In genomic region chr9:32399110-32399815, GRCh38 we compare ENCODE assay signal across 31 cellular contexts. TPM values are rescaled to one million over a fixed set of nuclear protein-coding genes. Genes with fewer than 3 reads are reported as not detected.
A peak's percentile ranks its signal among the peaks of the same experiment; 100 is the strongest.
DNase-seq lines count a peak whose midpoint lies in the region; ATAC-seq and TF ChIP-seq lines count a peak whose summit lies in the region.
"Had no signal": no experiment of that assay in that cellular context is flagged by ENCODE, and none has a peak within 500 bp of the region (broad histone marks: within the 10 kb centered on the region; RNA-seq: fewer than 3 reads in every experiment).

No MANE protein-coding gene starts in this region.

- H3K4me1 ChIP-seq in ACC112 (ENCODE audit: control insufficient read depth, insufficient read depth, low read length, unreplicated experiment) (peaks cover 60% of the 10 kb centered on the region), HAP-1 (peaks cover 27% of the 10 kb centered on the region), BE2C (no peaks in the 10 kb centered on the region)

- in situ Hi-C loops in HAP-1 (cut with MboI; ENCODE audit: low sequenced_read_pairs) = no loop called here

- peaks cover 16% of the 10 kb centered on the region for H3K36me3 ChIP-seq in ACC112 (ENCODE audit: insufficient read depth, low read length)
- no peaks in the 10 kb centered on the region for H3K36me3 ChIP-seq in HAP-1 (replicated peaks)
- no peaks in the 10 kb centered on the region for H3K36me3 ChIP-seq in BE2C
- H3K36me3 ChIP-seq: ascending aorta, left lung, vagina had no signal

- H3K27me3 Mint-ChIP-seq in activated T-helper 17 cell treated with anti-CD3 and anti-CD28 coated beads, Interleukin-2, amount 50 U/mL, for 72 hours = no peaks in the 10 kb centered on the region
- no peaks in the 10 kb centered on the region for H3K27me3 Mint-ChIP-seq in stimulated activated naive CD8-positive, alpha-beta T cell treated with anti-CD3 and anti-CD28 coated beads, Interleukin-15, amount 100 ng/mL, for 72 hours
- H3K27me3 Mint-ChIP-seq: activated CD4-positive, alpha-beta T cell treated with anti-CD3 and anti-CD28 coated beads, Interleukin-2, amount 10 ng/mL, durations not matched to agents 7 days and 5 days; activated naive CD8-positive, alpha-beta T cell treated with anti-CD3 and anti-CD28 coated beads, Interleukin-2, amount 10 ng/mL, durations not matched to agents 7 days and 5 days; IgD-negative memory B cell had no signal

- H3K27ac ChIP-seq in ACC112 (ENCODE audit: low read depth, low read length) = peak overlapping the region; percentile 4; the same call in 1 of the 2 replicates
- H3K27ac ChIP-seq: ascending aorta; BLaER1 treated with 17β-estradiol and CSF1 and Interleukin-3, amounts not matched to agents 10 nM and 100 nM; left lung; vagina had no signal

- no peaks in the 10 kb centered on the region for H3K9me3 Mint-ChIP-seq in activated T-helper 17 cell treated with anti-CD3 and anti-CD28 coated beads, Interleukin-2, amount 50 U/mL, for 72 hours
- no peaks in the 10 kb centered on the region for H3K9me3 Mint-ChIP-seq in stimulated activated naive CD8-positive, alpha-beta T cell treated with anti-CD3 and anti-CD28 coated beads, Interleukin-15, amount 100 ng/mL, for 72 hours
- H3K9me3 Mint-ChIP-seq: activated CD4-positive, alpha-beta T cell treated with anti-CD3 and anti-CD28 coated beads, Interleukin-2, amount 10 ng/mL, durations not matched to agents 7 days and 5 days; activated naive CD8-positive, alpha-beta T cell treated with anti-CD3 and anti-CD28 coated beads, Interleukin-2, amount 10 ng/mL, durations not matched to agents 7 days and 5 days; IgD-negative memory B cell had no signal

- H3K27ac Mint-ChIP-seq in activated T-helper 17 cell treated with anti-CD3 and anti-CD28 coated beads, Interleukin-2, amount 50 U/mL, for 72 hours = no peak overlapping the region
- H3K27ac Mint-ChIP-seq in stimulated activated naive CD8-positive, alpha-beta T cell treated with anti-CD3 and anti-CD28 coated beads, Interleukin-15, amount 100 ng/mL, for 72 hours = peak overlapping the region in 1 of 2 donors; percentile 10
- H3K27ac Mint-ChIP-seq: activated CD4-positive, alpha-beta T cell treated with anti-CD3 and anti-CD28 coated beads, Interleukin-2, amount 10 ng/mL, durations not matched to agents 7 days and 5 days; activated naive CD8-positive, alpha-beta T cell treated with anti-CD3 and anti-CD28 coated beads, Interleukin-2, amount 10 ng/mL, durations not matched to agents 7 days and 5 days; IgD-negative memory B cell; WTC11 had no signal

- no peaks in the 10 kb centered on the region for H3K36me3 Mint-ChIP-seq in activated T-helper 17 cell treated with anti-CD3 and anti-CD28 coated beads, Interleukin-2, amount 50 U/mL, for 72 hours (ENCODE audit: low read depth)
- H3K36me3 Mint-ChIP-seq: IgD-negative memory B cell had no signal

- H3K9me3 ChIP-seq in HAP-1 (no peaks in the 10 kb centered on the region), BE2C (no peaks in the 10 kb centered on the region)
- H3K9me3 ChIP-seq: ascending aorta, left lung, vagina had no signal

- H3K4me1 Mint-ChIP-seq in activated T-helper 17 cell treated with anti-CD3 and anti-CD28 coated beads, Interleukin-2, amount 50 U/mL, for 72 hours = no peaks in the 10 kb centered on the region
- peaks cover 9% of the 10 kb centered on the region for H3K4me1 Mint-ChIP-seq in stimulated activated naive CD8-positive, alpha-beta T cell treated with anti-CD3 and anti-CD28 coated beads, Interleukin-15, amount 100 ng/mL, for 72 hours

- H2AFZ ChIP-seq in ACC112 (ENCODE audit: low read length, unreplicated experiment) = no peak overlapping the region

- DNase-seq in HAP-1 (ENCODE audit: low spot score in 2 of 2) (peak; percentile 32 to 82), NCI-H526 (lab: John Stamatoyannopoulos, UW) (peak; percentile 88 to 90), foreskin melanocyte (peak; percentile 54), globus pallidus (ENCODE audit: low spot score) (no peak), BE2C (no peak)
- no peak for DNase-seq in stimulated activated naive CD8-positive, alpha-beta T cell treated with anti-CD3 and anti-CD28 coated beads, Interleukin-15, amount 100 ng/mL, for 72 hours
- DNase-seq: activated CD4-positive, alpha-beta T cell treated with anti-CD3 and anti-CD28 coated beads, Interleukin-2, amount 10 ng/mL, durations not matched to agents 7 days and 5 days; activated gamma-delta T cell; activated naive CD8-positive, alpha-beta T cell treated with anti-CD3 and anti-CD28 coated beads, Interleukin-2, amount 10 ng/mL, durations not matched to agents 7 days and 5 days; activated T-cell treated with anti-CD3 and anti-CD28 coated beads, Interleukin-2, amount 50 U/mL, for 1 hour; DMS53; effector CD4-positive, alpha-beta T cell; glutamatergic neuron; left lung; NCI-H1105; NCI-H187 treated with DMSO at 0.1 percent for 48 hours; NCI-H510A treated with DMSO at 0.1 percent for 48 hours; SHP77; stimulated activated CD4-positive, alpha-beta T cell treated with anti-CD3 and anti-CD28 coated beads, Interleukin-2, amount 100 ng/mL, for 24 hours; stimulated activated naive CD8-positive, alpha-beta T cell treated with anti-CD3 and anti-CD28 coated beads, Interleukin-15, Interleukin-2, amounts not matched to agents 100 U/mL and 50 U/mL, for 24 hours; SW 1271 had no signal

- no peak for ATAC-seq in activated T-helper 17 cell treated with anti-CD3 and anti-CD28 coated beads, Interleukin-2, amount 50 U/mL, for 72 hours (replicated peaks)
- no peak for ATAC-seq in stimulated activated naive CD8-positive, alpha-beta T cell treated with anti-CD3 and anti-CD28 coated beads, Interleukin-15, amount 100 ng/mL, for 72 hours
- ATAC-seq: HCT116; left lung; Panc1; stimulated activated naive CD8-positive, alpha-beta T cell treated with anti-CD3 and anti-CD28 coated beads, Interleukin-15, Interleukin-2, amounts not matched to agents 100 U/mL and 50 U/mL, for 24 hours; WTC11 had no signal

- H3K4me3 ChIP-seq in ACC112 (ENCODE audit: low read depth, low read length) = no peak overlapping the region
- no peak overlapping the region for H3K4me3 ChIP-seq in HAP-1
- no peak overlapping the region for H3K4me3 ChIP-seq in BE2C (ENCODE audit: low read depth, low read length)
- H3K4me3 ChIP-seq: ascending aorta; BLaER1 treated with 17β-estradiol and CSF1 and Interleukin-3, amounts not matched to agents 10 nM and 100 nM; left lung; smooth muscle cell; vagina had no signal

- TF ChIP-seq CTCF in BE2C (IDR thresholded peaks at IDR 0.05; ENCODE audit: low read depth, low read length) = no peak

- H3K27me3 ChIP-seq in ACC112 (ENCODE audit: insufficient read depth, low read length) (no peaks in the 10 kb centered on the region), HAP-1 (ENCODE audit: low read depth) (no peaks in the 10 kb centered on the region), BE2C (no peaks in the 10 kb centered on the region)
- H3K27me3 ChIP-seq: ascending aorta; BLaER1 treated with 17β-estradiol and CSF1 and Interleukin-3, amounts not matched to agents 10 nM and 100 nM; left lung; vagina had no signal

- no peak overlapping the region for H3K4me3 Mint-ChIP-seq in activated T-helper 17 cell treated with anti-CD3 and anti-CD28 coated beads, Interleukin-2, amount 50 U/mL, for 72 hours
- no peak overlapping the region for H3K4me3 Mint-ChIP-seq in stimulated activated naive CD8-positive, alpha-beta T cell treated with anti-CD3 and anti-CD28 coated beads, Interleukin-15, amount 100 ng/mL, for 72 hours
- H3K4me3 Mint-ChIP-seq: activated CD4-positive, alpha-beta T cell treated with anti-CD3 and anti-CD28 coated beads, Interleukin-2, amount 10 ng/mL, durations not matched to agents 7 days and 5 days; activated naive CD8-positive, alpha-beta T cell treated with anti-CD3 and anti-CD28 coated beads, Interleukin-2, amount 10 ng/mL, durations not matched to agents 7 days and 5 days; IgD-negative memory B cell; WTC11 had no signal

- H3K79me2 ChIP-seq in ACC112 (ENCODE audit: control insufficient read depth, insufficient read depth, low read length, unreplicated experiment) = peaks cover 88% of the 10 kb centered on the region

RNA-seq across cellular contexts. Expression of gene ACO1, which starts 14.8 kb away (rescaled TPM):
- 10 to 100 TPM in 1 of 2 donors, 1 to 10 TPM in 1; 9.4 to 11.8 TPM for total RNA-seq in activated T-helper 17 cell treated with anti-CD3 and anti-CD28 coated beads, Interleukin-2, amount 50 U/mL, for 72 hours
- 3.1 TPM for polyA plus RNA-seq in BE2C (2012; ENCODE audit: insufficient read depth, insufficient read length, low read depth)

Comparison
In these comparisons a context has a peak if more than half of its experiments do, and no peak if none do; other contexts are left out.
1. DNase-seq: peak in HAP-1 (2 of 2), NCI-H526 (2 of 2) and foreskin melanocyte (single experiment); none in globus pallidus (single experiment), stimulated activated naive CD8-positive, alpha-beta T cell treated with anti-CD3 and anti-CD28 coated beads, Interleukin-15, amount 100 ng/mL, for 72 hours (0 of 2) and BE2C (single experiment).